1 cellular context compared by ENCODE assay signal in the genomic region with DNA sequence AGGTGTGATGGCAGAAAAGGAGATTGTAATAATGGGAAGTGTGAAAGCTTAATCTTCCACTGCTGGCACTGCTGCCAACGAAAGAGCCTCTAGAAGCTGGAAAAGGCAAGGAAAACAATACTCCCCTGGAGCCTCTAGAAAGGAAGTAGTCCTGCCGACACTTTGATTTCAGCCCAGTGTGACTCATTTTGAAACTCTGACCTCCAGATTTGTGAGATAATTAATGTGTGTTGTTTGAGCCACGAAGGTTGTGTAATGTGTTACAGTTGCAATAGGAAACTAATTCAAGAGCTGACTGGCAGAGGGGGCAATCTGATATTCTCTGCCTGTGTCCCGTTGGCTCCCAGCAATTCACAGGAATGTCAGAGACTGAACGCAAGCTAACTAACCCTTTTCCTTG.
TF ChIP-seq lines count a peak whose summit lies in the region.

No MANE protein-coding gene starts in this region.

TF ChIP-seq in HepG2, 621 proteins besides CTCF, POLR2A, EP300 and RAD21 (continued from another document and continues in another):
- TF ChIP-seq FOXC1 (CRISPR knock-in tag; IDR thresholded peaks at IDR 0.05; ENCODE audit: borderline replicate concordance) (no peak), JUN (CRISPR knock-in tag; IDR thresholded peaks at IDR 0.05) (peak; percentile 42; the same call in 1 of the 2 replicates), GABPA (IDR thresholded peaks at IDR 0.05; ENCODE audit: low read depth, low read length) (no peak), GABPA (CRISPR knock-in tag; IDR thresholded peaks at IDR 0.05; ENCODE audit: low read depth) (peak; percentile 51), TBP (CRISPR knock-in tag; IDR thresholded peaks at IDR 0.05) (no peak), ARNT (IDR thresholded peaks at IDR 0.05) (no peak), RFX1 (IDR thresholded peaks at IDR 0.05) (no peak), CENPT (CRISPR knock-in tag; IDR thresholded peaks at IDR 0.05; ENCODE audit: low read depth) (no peak), PITX1 (CRISPR knock-in tag; IDR thresholded peaks at IDR 0.05) (0 out of 2 replicates have a peak, but pooled peaks have one; percentile 18), TBX3 (IDR thresholded peaks at IDR 0.05; ENCODE audit: borderline replicate concordance) (peak; percentile 40; the same call in 1 of the 2 replicates), ZMYM3 (CRISPR knock-in tag; IDR thresholded peaks at IDR 0.05) (peak; percentile 44; the same call in 1 of the 2 replicates), XBP1 (CRISPR knock-in tag; IDR thresholded peaks at IDR 0.05) (no peak), ZNF292 (CRISPR knock-in tag; IDR thresholded peaks at IDR 0.05; ENCODE audit: borderline replicate concordance, low read depth) (no peak), SAP130 (CRISPR knock-in tag; IDR thresholded peaks at IDR 0.05; ENCODE audit: low read depth) (peak; percentile 56), IRF2 (CRISPR knock-in tag; IDR thresholded peaks at IDR 0.05) (0 out of 2 replicates have a peak, but pooled peaks have one; percentile 37), ZNF674 (CRISPR knock-in tag; IDR thresholded peaks at IDR 0.05; ENCODE audit: low read depth) (no peak), EHMT2 (IDR thresholded peaks at IDR 0.05; ENCODE audit: borderline replicate concordance, low read depth, low read length) (peak; percentile 28; the same call in 1 of the 2 replicates), ZFP82 (CRISPR knock-in tag; IDR thresholded peaks at IDR 0.05; ENCODE audit: borderline replicate concordance) (no peak), ZNF83 (CRISPR knock-in tag; IDR thresholded peaks at IDR 0.05; ENCODE audit: borderline replicate concordance) (no peak), RFX3 (CRISPR knock-in tag; IDR thresholded peaks at IDR 0.05) (no peak), ZNF547 (CRISPR knock-in tag; IDR thresholded peaks at IDR 0.05) (0 out of 2 replicates have a peak, but pooled peaks have one; percentile 40), PHF21A (CRISPR knock-in tag; IDR thresholded peaks at IDR 0.05) (no peak), ZNF644 (CRISPR knock-in tag; IDR thresholded peaks at IDR 0.05; ENCODE audit: low read depth) (no peak; the same call in 1 of the 2 replicates), FOXJ3 (CRISPR knock-in tag; IDR thresholded peaks at IDR 0.05; ENCODE audit: borderline replicate concordance) (0 out of 2 replicates have a peak, but pooled peaks have one; percentile 30), ARNTL (CRISPR knock-in tag; IDR thresholded peaks at IDR 0.05) (no peak), NR2C2 (CRISPR knock-in tag; IDR thresholded peaks at IDR 0.05; ENCODE audit: borderline replicate concordance) (peak; percentile 33; the same call in 1 of the 2 replicates), MAFG (CRISPR knock-in tag; IDR thresholded peaks at IDR 0.05) (no peak), NR1H2 (CRISPR knock-in tag; IDR thresholded peaks at IDR 0.05; ENCODE audit: borderline replicate concordance, low read depth) (no peak), ZNF431 (CRISPR knock-in tag; IDR thresholded peaks at IDR 0.05; ENCODE audit: borderline replicate concordance, low read depth) (0 out of 2 replicates have a peak, but pooled peaks have one; percentile 36), ZEB1 (IDR thresholded peaks at IDR 0.05; ENCODE audit: insufficient replicate concordance, low read depth) (no peak), SMC3 (IDR thresholded peaks at IDR 0.05; ENCODE audit: low read length) (0 out of 2 replicates have a peak, but pooled peaks have one; percentile 22), PHF8 (CRISPR knock-in tag; IDR thresholded peaks at IDR 0.05) (no peak), ZNF776 (CRISPR knock-in tag; IDR thresholded peaks at IDR 0.05) (no peak), YEATS4 (CRISPR knock-in tag; IDR thresholded peaks at IDR 0.05; ENCODE audit: borderline replicate concordance) (0 out of 2 replicates have a peak, but pooled peaks have one; percentile 3), ISX (CRISPR knock-in tag; conservative IDR thresholded peaks at IDR 0.05) (no peak), FOXA3 (CRISPR knock-in tag; IDR thresholded peaks at IDR 0.05) (peak; percentile 82), NR2F2 (IDR thresholded peaks at IDR 0.05; ENCODE audit: borderline replicate concordance, low read depth) (no peak), ZNF75D (CRISPR knock-in tag; IDR thresholded peaks at IDR 0.05; ENCODE audit: borderline replicate concordance) (no peak), GPN1 (CRISPR knock-in tag; IDR thresholded peaks at IDR 0.05; ENCODE audit: borderline replicate concordance) (no peak), SAFB2 (CRISPR knock-in tag; IDR thresholded peaks at IDR 0.05; ENCODE audit: borderline replicate concordance, low read depth) (no peak), RXRB (CRISPR knock-in tag; IDR thresholded peaks at IDR 0.05; ENCODE audit: borderline replicate concordance) (peak; percentile 59), ZNF138 (CRISPR knock-in tag; IDR thresholded peaks at IDR 0.05; ENCODE audit: low read depth) (no peak), SOX5 (CRISPR knock-in tag; IDR thresholded peaks at IDR 0.05; ENCODE audit: borderline replicate concordance) (peak; percentile 83; the same call in 1 of the 2 replicates), ZNF605 (CRISPR knock-in tag; IDR thresholded peaks at IDR 0.05) (no peak), ZNF549 (CRISPR knock-in tag; IDR thresholded peaks at IDR 0.05) (no peak), CBX1 (IDR thresholded peaks at IDR 0.05; ENCODE audit: low read depth) (no peak), ZFP62 (CRISPR knock-in tag; IDR thresholded peaks at IDR 0.05) (no peak), ETV6 (CRISPR knock-in tag; conservative IDR thresholded peaks at IDR 0.05) (no peak), KLF12 (CRISPR knock-in tag; IDR thresholded peaks at IDR 0.05; ENCODE audit: borderline replicate concordance) (no peak), TCF7 (IDR thresholded peaks at IDR 0.05; ENCODE audit: low read depth) (peak; percentile 59), ZNF747 (CRISPR knock-in tag; IDR thresholded peaks at IDR 0.05; ENCODE audit: borderline replicate concordance) (no peak), PAWR (CRISPR knock-in tag; IDR thresholded peaks at IDR 0.05; ENCODE audit: borderline replicate concordance) (no peak), ETV5 (CRISPR knock-in tag; IDR thresholded peaks at IDR 0.05; ENCODE audit: borderline replicate concordance) (peak; percentile 65; the same call in 1 of the 2 replicates), NFYC (CRISPR knock-in tag; IDR thresholded peaks at IDR 0.05) (no peak), NCOA2 (CRISPR knock-in tag; IDR thresholded peaks at IDR 0.05) (peak; percentile 51; the same call in 1 of the 2 replicates), CEBPB (IDR thresholded peaks at IDR 0.05; ENCODE audit: borderline replicate concordance, low read depth, low read length) (peak; percentile 92), HMGA1 (CRISPR knock-in tag; conservative IDR thresholded peaks at IDR 0.05) (no peak), NFYB (CRISPR knock-in tag; IDR thresholded peaks at IDR 0.05) (no peak), ZNF253 (CRISPR knock-in tag; IDR thresholded peaks at IDR 0.05; ENCODE audit: borderline replicate concordance) (no peak), POGZ (CRISPR knock-in tag; IDR thresholded peaks at IDR 0.05) (peak; percentile 69), ZNF207 (IDR thresholded peaks at IDR 0.05; ENCODE audit: borderline replicate concordance) (no peak), NCOA1 (CRISPR knock-in tag; IDR thresholded peaks at IDR 0.05) (no peak), ZNF816 (CRISPR knock-in tag; IDR thresholded peaks at IDR 0.05; ENCODE audit: borderline replicate concordance) (no peak)
- TF ChIP-seq, protein P1, sequence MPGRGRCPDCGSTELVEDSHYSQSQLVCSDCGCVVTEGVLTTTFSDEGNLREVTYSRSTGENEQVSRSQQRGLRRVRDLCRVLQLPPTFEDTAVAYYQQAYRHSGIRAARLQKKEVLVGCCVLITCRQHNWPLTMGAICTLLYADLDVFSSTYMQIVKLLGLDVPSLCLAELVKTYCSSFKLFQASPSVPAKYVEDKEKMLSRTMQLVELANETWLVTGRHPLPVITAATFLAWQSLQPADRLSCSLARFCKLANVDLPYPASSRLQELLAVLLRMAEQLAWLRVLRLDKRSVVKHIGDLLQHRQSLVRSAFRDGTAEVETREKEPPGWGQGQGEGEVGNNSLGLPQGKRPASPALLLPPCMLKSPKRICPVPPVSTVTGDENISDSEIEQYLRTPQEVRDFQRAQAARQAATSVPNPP (CRISPR knock-in tag; IDR thresholded peaks at IDR 0.05), result no peak
- TF ChIP-seq, protein P2, sequence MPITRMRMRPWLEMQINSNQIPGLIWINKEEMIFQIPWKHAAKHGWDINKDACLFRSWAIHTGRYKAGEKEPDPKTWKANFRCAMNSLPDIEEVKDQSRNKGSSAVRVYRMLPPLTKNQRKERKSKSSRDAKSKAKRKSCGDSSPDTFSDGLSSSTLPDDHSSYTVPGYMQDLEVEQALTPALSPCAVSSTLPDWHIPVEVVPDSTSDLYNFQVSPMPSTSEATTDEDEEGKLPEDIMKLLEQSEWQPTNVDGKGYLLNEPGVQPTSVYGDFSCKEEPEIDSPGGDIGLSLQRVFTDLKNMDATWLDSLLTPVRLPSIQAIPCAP (CRISPR knock-in tag; IDR thresholded peaks at IDR 0.05; ENCODE audit: low read depth), result no peak
- TF ChIP-seq, protein P3, sequence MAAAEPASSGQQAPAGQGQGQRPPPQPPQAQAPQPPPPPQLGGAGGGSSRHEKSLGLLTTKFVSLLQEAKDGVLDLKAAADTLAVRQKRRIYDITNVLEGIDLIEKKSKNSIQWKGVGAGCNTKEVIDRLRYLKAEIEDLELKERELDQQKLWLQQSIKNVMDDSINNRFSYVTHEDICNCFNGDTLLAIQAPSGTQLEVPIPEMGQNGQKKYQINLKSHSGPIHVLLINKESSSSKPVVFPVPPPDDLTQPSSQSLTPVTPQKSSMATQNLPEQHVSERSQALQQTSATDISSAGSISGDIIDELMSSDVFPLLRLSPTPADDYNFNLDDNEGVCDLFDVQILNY (CRISPR knock-in tag; conservative IDR thresholded peaks at IDR 0.05), result no peak
- TF ChIP-seq, protein P4, sequence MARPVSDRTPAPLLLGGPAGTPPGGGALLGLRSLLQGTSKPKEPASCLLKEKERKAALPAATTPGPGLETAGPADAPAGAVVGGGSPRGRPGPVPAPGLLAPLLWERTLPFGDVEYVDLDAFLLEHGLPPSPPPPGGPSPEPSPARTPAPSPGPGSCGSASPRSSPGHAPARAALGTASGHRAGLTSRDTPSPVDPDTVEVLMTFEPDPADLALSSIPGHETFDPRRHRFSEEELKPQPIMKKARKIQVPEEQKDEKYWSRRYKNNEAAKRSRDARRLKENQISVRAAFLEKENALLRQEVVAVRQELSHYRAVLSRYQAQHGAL (CRISPR knock-in tag; IDR thresholded peaks at IDR 0.05; ENCODE audit: not compliant biosample characterization), result no peak
- TF ChIP-seq, protein P5, sequence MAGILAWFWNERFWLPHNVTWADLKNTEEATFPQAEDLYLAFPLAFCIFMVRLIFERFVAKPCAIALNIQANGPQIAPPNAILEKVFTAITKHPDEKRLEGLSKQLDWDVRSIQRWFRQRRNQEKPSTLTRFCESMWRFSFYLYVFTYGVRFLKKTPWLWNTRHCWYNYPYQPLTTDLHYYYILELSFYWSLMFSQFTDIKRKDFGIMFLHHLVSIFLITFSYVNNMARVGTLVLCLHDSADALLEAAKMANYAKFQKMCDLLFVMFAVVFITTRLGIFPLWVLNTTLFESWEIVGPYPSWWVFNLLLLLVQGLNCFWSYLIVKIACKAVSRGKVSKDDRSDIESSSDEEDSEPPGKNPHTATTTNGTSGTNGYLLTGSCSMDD (CRISPR knock-in tag; IDR thresholded peaks at IDR 0.05), result no peak
- TF ChIP-seq, protein P6, sequence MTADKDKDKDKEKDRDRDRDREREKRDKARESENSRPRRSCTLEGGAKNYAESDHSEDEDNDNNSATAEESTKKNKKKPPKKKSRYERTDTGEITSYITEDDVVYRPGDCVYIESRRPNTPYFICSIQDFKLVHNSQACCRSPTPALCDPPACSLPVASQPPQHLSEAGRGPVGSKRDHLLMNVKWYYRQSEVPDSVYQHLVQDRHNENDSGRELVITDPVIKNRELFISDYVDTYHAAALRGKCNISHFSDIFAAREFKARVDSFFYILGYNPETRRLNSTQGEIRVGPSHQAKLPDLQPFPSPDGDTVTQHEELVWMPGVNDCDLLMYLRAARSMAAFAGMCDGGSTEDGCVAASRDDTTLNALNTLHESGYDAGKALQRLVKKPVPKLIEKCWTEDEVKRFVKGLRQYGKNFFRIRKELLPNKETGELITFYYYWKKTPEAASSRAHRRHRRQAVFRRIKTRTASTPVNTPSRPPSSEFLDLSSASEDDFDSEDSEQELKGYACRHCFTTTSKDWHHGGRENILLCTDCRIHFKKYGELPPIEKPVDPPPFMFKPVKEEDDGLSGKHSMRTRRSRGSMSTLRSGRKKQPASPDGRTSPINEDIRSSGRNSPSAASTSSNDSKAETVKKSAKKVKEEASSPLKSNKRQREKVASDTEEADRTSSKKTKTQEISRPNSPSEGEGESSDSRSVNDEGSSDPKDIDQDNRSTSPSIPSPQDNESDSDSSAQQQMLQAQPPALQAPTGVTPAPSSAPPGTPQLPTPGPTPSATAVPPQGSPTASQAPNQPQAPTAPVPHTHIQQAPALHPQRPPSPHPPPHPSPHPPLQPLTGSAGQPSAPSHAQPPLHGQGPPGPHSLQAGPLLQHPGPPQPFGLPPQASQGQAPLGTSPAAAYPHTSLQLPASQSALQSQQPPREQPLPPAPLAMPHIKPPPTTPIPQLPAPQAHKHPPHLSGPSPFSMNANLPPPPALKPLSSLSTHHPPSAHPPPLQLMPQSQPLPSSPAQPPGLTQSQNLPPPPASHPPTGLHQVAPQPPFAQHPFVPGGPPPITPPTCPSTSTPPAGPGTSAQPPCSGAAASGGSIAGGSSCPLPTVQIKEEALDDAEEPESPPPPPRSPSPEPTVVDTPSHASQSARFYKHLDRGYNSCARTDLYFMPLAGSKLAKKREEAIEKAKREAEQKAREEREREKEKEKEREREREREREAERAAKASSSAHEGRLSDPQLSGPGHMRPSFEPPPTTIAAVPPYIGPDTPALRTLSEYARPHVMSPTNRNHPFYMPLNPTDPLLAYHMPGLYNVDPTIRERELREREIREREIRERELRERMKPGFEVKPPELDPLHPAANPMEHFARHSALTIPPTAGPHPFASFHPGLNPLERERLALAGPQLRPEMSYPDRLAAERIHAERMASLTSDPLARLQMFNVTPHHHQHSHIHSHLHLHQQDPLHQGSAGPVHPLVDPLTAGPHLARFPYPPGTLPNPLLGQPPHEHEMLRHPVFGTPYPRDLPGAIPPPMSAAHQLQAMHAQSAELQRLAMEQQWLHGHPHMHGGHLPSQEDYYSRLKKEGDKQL (CRISPR knock-in tag; IDR thresholded peaks at IDR 0.05; ENCODE audit: low read depth), result no peak
- TF ChIP-seq, protein P7, sequence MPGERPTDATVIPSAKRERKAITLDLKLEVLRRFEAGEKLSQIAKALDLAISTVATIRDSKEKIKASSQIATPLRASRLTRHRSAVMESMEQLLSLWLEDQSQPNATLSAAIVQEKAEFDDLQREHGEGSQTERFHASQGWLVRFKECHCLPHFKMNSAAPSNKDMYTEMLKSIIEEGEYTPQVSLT (CRISPR knock-in tag; IDR thresholded peaks at IDR 0.05; ENCODE audit: borderline replicate concordance, low read depth), result no peak
